ENCODE assay signal across 24 cellular contexts in the genomic region with DNA sequence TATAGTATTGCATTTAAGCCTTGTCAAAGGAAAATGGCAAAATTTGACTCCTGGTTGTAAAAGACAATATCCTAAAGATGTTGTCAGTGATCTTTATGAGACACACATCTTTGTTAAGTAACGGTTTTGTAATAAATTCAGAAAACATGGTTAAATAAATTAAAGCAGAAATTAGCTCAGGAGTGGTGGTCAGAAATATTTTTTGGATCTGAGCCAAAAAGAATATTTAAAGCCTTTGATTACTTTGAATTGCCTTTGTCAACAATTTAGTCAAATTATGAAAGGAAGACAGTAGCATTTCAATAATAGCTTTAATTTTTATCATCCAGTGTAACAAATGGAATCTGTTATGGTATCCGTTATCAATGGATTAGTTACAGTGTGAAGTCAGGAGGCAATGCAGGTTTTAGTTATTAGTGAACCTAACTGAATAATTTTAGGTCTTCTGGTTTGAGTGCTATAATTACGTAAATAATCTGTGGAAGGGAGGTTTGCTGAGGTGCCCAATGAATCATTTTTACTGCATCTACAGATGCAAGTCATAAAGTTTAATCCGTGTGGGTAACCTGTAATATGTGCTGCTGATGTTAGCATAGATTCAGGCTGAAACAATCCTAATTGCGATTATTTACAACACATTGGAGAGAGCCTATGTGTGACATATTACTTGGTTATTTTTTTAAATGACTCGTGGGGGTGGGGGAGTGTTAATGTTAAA. TPM values are rescaled to one million over a fixed set of nuclear protein-coding genes. Genes with fewer than 3 reads are reported as not detected.
A peak's percentile ranks its signal among the peaks of the same experiment; 100 is the strongest.
DNase-seq lines count a peak whose midpoint lies in the region; ATAC-seq, FAIRE-seq and TF ChIP-seq lines count a peak whose summit lies in the region.
"Had no signal": no experiment of that assay in that cellular context is flagged by ENCODE, and none has a peak within 500 bp of the region (broad histone marks: within the 10 kb centered on the region; RNA-seq: fewer than 3 reads in every experiment).

No MANE protein-coding gene starts in this region.

- CTCF ChIA-PET in CD4-positive, alpha-beta T cell (lab: Charles Lee): no interaction called here

- H3K9me3 Mint-ChIP-seq in CD4-positive, alpha-beta T cell: no peaks in the 10 kb centered on the region
- H3K9me3 Mint-ChIP-seq: CD4-positive, alpha-beta memory T cell; GM23338 had no signal

- no peak for TF ChIP-seq CTCF in CD4-positive, alpha-beta T cell (IDR thresholded peaks at IDR 0.05)

- DNase-seq in CD4-positive, alpha-beta T cell: no peak
- DNase-seq in GM12892 (ENCODE audit: insufficient read length): no peak
- peak; percentile 61 for DNase-seq in NCI-H69 (lab: John Stamatoyannopoulos, UW)
- DNase-seq in NCI-H2171 treated with DMSO at 0.1 percent for 48 hours (lab: John Stamatoyannopoulos, UW): no peak
- DNase-seq in NCI-H2107 (lab: John Stamatoyannopoulos, UW): no peak
- DNase-seq: Calu3; CD4-positive, alpha-beta memory T cell; GDM1; KG1; NCI-H1092; NCI-H1694 treated with DMSO at 0.1 percent for 48 hours; NCI-H2081 treated with DMSO at 0.1 percent for 48 hours; NK-92 treated with Interleukin-12 subunit alpha and Interleukin-12 subunit beta, amount 100 ng/mL, for 24 hours; SHP77 treated with DMSO at 0.1 percent for 48 hours; SW 1271 had no signal

- peaks cover 95% of the 10 kb centered on the region for H3K36me3 Mint-ChIP-seq in CD4-positive, alpha-beta T cell (ENCODE audit: low read depth)

- no peaks in the 10 kb centered on the region for H3K9me3 ChIP-seq in CD4-positive, alpha-beta T cell (ENCODE audit: control insufficient read depth, low read length)
- H3K9me3 ChIP-seq: BLaER1, HAP-1 had no signal

- peaks cover 50% of the 10 kb centered on the region for H3K4me1 Mint-ChIP-seq in CD4-positive, alpha-beta T cell (ENCODE audit: low read depth)
- H3K4me1 Mint-ChIP-seq: GM23338 had no signal

- no peak for ATAC-seq in CD4-positive, alpha-beta T cell (ENCODE audit: poor library complexity)
- no peak for ATAC-seq in GM18505 (IDR thresholded peaks at IDR 0.05; ENCODE audit: unreplicated experiment)
- ATAC-seq: GM23338, HepG2 had no signal

- intact Hi-C loops in CD4-positive, alpha-beta T cell (cut with DNase I, micrococcal nuclease): no loop called here

- peak overlapping the region; percentile 47 for H3K27ac Mint-ChIP-seq in CD4-positive, alpha-beta T cell
- H3K27ac Mint-ChIP-seq: GM23338 had no signal

- peak; percentile 17 for FAIRE-seq in GM12892 (lab: Jason Lieb, UNC)
- peak; percentile 17 for FAIRE-seq in islet of Langerhans (lab: Jason Lieb, UNC)
- FAIRE-seq: HepG2 had no signal

- POLR2A ChIA-PET in CD4-positive, alpha-beta T cell (lab: Charles Lee): no interaction called here

- no peak overlapping the region for H3K27ac ChIP-seq in CD4-positive, alpha-beta T cell (ENCODE audit: low read depth, low read length)
- H3K27ac ChIP-seq: BLaER1, HL-60, RWPE1, SK-N-MC had no signal

- H3K4me3 Mint-ChIP-seq in CD4-positive, alpha-beta T cell: no peak overlapping the region
- H3K4me3 Mint-ChIP-seq: CD4-positive, alpha-beta memory T cell; GM23338 had no signal

- H3K27me3 ChIP-seq in CD4-positive, alpha-beta T cell (ENCODE audit: control insufficient read depth, insufficient read depth, low read length): no peaks in the 10 kb centered on the region
- H3K27me3 ChIP-seq: BLaER1 had no signal

- TF ChIP-seq POLR2A in GM12892 (IDR thresholded peaks at IDR 0.05; ENCODE audit: low read depth, low read length) (no peak), GM18505 (IDR thresholded peaks at IDR 0.05; ENCODE audit: borderline replicate concordance, extremely low read depth, insufficient read depth, insufficient read length) (no peak)

- no peaks in the 10 kb centered on the region for H3K27me3 Mint-ChIP-seq in CD4-positive, alpha-beta T cell
- H3K27me3 Mint-ChIP-seq: CD4-positive, alpha-beta memory T cell had no signal

RNA-seq across cellular contexts. Expression of gene SMAD4, which starts 42.7 kb away (rescaled TPM):
- total RNA-seq in CD4-positive, alpha-beta T cell: 10 to 100 TPM; 82.0 to 82.9 TPM
- polyA plus RNA-seq in GM12892 (2012; ENCODE audit: missing spikeins): 44.2 TPM
